In the genomic region with DNA sequence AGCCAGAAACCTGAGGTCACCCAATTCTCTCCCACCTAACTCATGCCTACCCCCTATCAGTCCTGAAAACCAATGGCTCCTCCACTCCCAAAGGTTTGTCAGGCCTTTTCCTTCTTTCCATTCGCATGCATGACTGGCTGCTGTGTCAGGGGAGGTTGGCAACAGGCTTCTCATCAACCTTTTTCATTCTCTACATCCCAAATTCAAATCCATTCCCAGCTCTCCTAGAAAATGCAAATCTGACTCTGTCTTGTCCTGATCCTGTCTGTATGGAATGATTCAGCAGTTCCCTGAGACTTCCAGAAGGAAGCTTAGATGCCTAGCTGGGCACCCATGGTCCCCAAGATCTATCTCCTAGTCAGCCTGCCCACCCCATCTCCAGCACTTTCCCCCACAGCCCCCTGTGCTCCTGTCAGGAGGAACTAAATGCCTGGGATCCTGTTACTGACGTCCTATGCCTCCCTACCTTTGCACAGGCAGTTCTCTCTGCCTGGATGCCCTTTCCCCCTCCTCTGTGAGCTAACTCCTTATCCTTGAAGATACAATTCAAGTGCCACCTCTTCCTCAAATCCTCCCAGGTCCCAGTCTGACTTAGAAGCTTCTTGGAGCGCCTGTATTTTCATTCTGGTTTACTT, we compare ENCODE assay signal across 1 cellular context.
TF ChIP-seq lines count a peak whose summit lies in the region.

No MANE protein-coding gene starts in this region.

TF ChIP-seq in H1, 55 proteins besides CTCF, POLR2A, EP300 and RAD21:
- TF ChIP-seq SIN3A (conservative IDR thresholded peaks at IDR 0.05 in 1 of 2, IDR thresholded peaks at IDR 0.05 in 1 of 2; ENCODE audit: low read depth in 1 of 2, low read length in 2 of 2) (no peak), BCL11A (IDR thresholded peaks at IDR 0.05; ENCODE audit: low read depth in 2 of 2, low read length in 2 of 2) (no peak), KDM5A (IDR thresholded peaks at IDR 0.05; ENCODE audit: low read length) (no peak), CTBP2 (IDR thresholded peaks at IDR 0.05; ENCODE audit: borderline replicate concordance, insufficient read depth, insufficient read length, low read length) (no peak), TEAD4 (IDR thresholded peaks at IDR 0.05; ENCODE audit: low read depth, low read length) (no peak)
